29 cellular contexts compared by ENCODE assay signal in genomic region chr9:127908660-127908926, GRCh38. TPM values are rescaled to one million over a fixed set of nuclear protein-coding genes. Genes with fewer than 3 reads are reported as not detected.
"Had no signal": no experiment of that assay in that cellular context is flagged by ENCODE, and none has a peak within 500 bp of the region (broad histone marks: within the 10 kb centered on the region; RNA-seq: fewer than 3 reads in every experiment).

No MANE protein-coding gene starts in this region.

- H3K4me3 ChIP-seq: adrenal gland, cardiac muscle cell, colonic mucosa, left ventricle myocardium inferior, lung, right lobe of liver, tibial artery, upper lobe of right lung had no signal

- H3K27me3 Mint-ChIP-seq: activated naive CD8-positive, alpha-beta T cell treated with anti-CD3 and anti-CD28 coated beads for 36 hours; brain; stimulated activated memory B cell treated with anti-CD40 and anti-IgM and Interleukin-4, amounts not matched to agents 10 μg/mL and 1 μg/mL and 100 μg/mL, for 72 hours; stimulated activated naive CD8-positive, alpha-beta T cell treated with anti-CD3 and anti-CD28 coated beads, Interleukin-15, amount 100 ng/mL, for 72 hours had no signal

- H3K27ac Mint-ChIP-seq: activated T-helper 2 cell treated with anti-CD3 and anti-CD28 coated beads, Interferon-gamma antibody, Interleukin-2, Interleukin-4, amounts not matched to agents 10 μg/mL and 5 μg/mL and 100 μg/mL, durations not matched to agents 14 hours and 24 hours and 36 hours; brain; nephron; stimulated activated memory B cell treated with anti-CD40 and anti-IgM and Interleukin-4, amounts not matched to agents 10 μg/mL and 1 μg/mL and 100 μg/mL, for 72 hours; T-helper 1 cell treated with Interleukin-12 subunit alpha and Interleukin-12 subunit beta and Interleukin-4 antibody, amounts not matched to agents 30 μg/mL and 1 μg/mL, for 36 hours had no signal

- H3K27me3 ChIP-seq: adrenal gland, cardiac muscle cell, colonic mucosa, neutrophil, right lobe of liver, tibial artery, upper lobe of right lung had no signal

- H3K9me3 ChIP-seq: adrenal gland, colonic mucosa, left ventricle myocardium inferior, neutrophil, right lobe of liver, tibial artery, upper lobe of right lung had no signal

- H3K36me3 ChIP-seq: colonic mucosa, neutrophil had no signal

- DNase-seq: activated CD4-positive, alpha-beta T cell treated with anti-CD3 and anti-CD28 coated beads for 1 hour; activated CD8-positive, alpha-beta memory T cell treated with anti-CD3 and anti-CD28 coated beads, Interleukin-2, amount 50 U/mL, for 48 hours; activated naive CD4-positive, alpha-beta T cell; activated naive CD8-positive, alpha-beta T cell treated with anti-CD3 and anti-CD28 coated beads for 36 hours; activated T-cell treated with anti-CD3 and anti-CD28 coated beads, Interleukin-2, amount 50 U/mL, for 48 hours; adrenal gland; cerebellar nuclear complex; effector CD8-positive, alpha-beta T cell; glutamatergic neuron; left ventricle myocardium inferior; mesendoderm; right lobe of liver; stimulated activated CD4-positive, alpha-beta T cell treated with anti-CD3 and anti-CD28 coated beads, Interleukin-4, amount 100 ng/mL, for 24 hours; stimulated activated naive CD8-positive, alpha-beta T cell treated with anti-CD3 and anti-CD28 coated beads, Interleukin-15, amount 100 ng/mL, for 72 hours; SW 1271; T1000; tibial artery had no signal

- H3K9me3 Mint-ChIP-seq: activated naive CD8-positive, alpha-beta T cell treated with anti-CD3 and anti-CD28 coated beads for 36 hours; activated T-helper 2 cell treated with anti-CD3 and anti-CD28 coated beads, Interferon-gamma antibody, Interleukin-2, Interleukin-4, amounts not matched to agents 10 μg/mL and 5 μg/mL and 100 μg/mL, durations not matched to agents 14 hours and 24 hours and 36 hours; brain; nephron; stimulated activated memory B cell treated with anti-CD40 and anti-IgM and Interleukin-4, amounts not matched to agents 10 μg/mL and 1 μg/mL and 100 μg/mL, for 72 hours; stimulated activated naive CD8-positive, alpha-beta T cell treated with anti-CD3 and anti-CD28 coated beads, Interleukin-15, amount 100 ng/mL, for 72 hours; T-helper 1 cell treated with Interleukin-12 subunit alpha and Interleukin-12 subunit beta and Interleukin-4 antibody, amounts not matched to agents 30 μg/mL and 1 μg/mL, for 36 hours had no signal

- ATAC-seq: right lobe of liver; stimulated activated memory B cell treated with anti-CD40 and anti-IgM and Interleukin-4, amounts not matched to agents 10 μg/mL and 1 μg/mL and 100 μg/mL, for 72 hours; stimulated activated naive CD8-positive, alpha-beta T cell treated with anti-CD3 and anti-CD28 coated beads, Interleukin-15, amount 100 ng/mL, for 72 hours; upper lobe of right lung had no signal

- H3K4me3 Mint-ChIP-seq: activated naive CD8-positive, alpha-beta T cell treated with anti-CD3 and anti-CD28 coated beads for 36 hours; brain; nephron; stimulated activated memory B cell treated with anti-CD40 and anti-IgM and Interleukin-4, amounts not matched to agents 10 μg/mL and 1 μg/mL and 100 μg/mL, for 72 hours; stimulated activated naive CD8-positive, alpha-beta T cell treated with anti-CD3 and anti-CD28 coated beads, Interleukin-15, amount 100 ng/mL, for 72 hours; T-helper 1 cell treated with Interleukin-12 subunit alpha and Interleukin-12 subunit beta and Interleukin-4 antibody, amounts not matched to agents 30 μg/mL and 1 μg/mL, for 36 hours had no signal

- H3K27ac ChIP-seq: adrenal gland, cardiac muscle cell, colonic mucosa, epithelial cell of prostate, left ventricle myocardium inferior, neutrophil, right lobe of liver, upper lobe of right lung had no signal

RNA-seq across cellular contexts. Expression of gene PIP5KL1, which starts 22.0 kb away (rescaled TPM):
- total RNA-seq: skeletal muscle tissue had no signal
